ENCODE assay signal across 18 cellular contexts in genomic region chr10:68696018-68696417, GRCh38. TPM values are rescaled to one million over a fixed set of nuclear protein-coding genes. Genes with fewer than 3 reads are reported as not detected.
DNase-seq lines count a peak whose midpoint lies in the region; ATAC-seq, FAIRE-seq and TF ChIP-seq lines count a peak whose summit lies in the region.
"Had no signal": no experiment of that assay in that cellular context is flagged by ENCODE, and none has a peak within 500 bp of the region (broad histone marks: within the 10 kb centered on the region; RNA-seq: fewer than 3 reads in every experiment).

No MANE protein-coding gene starts in this region.

- in situ Hi-C loops in IMR-90 (cut with MboI; ENCODE audit: low sequenced_read_pairs): no loop called here

- H3K56ac ChIP-seq in IMR-90 (ENCODE audit: extremely low read depth, insufficient read depth, low read length): no peak overlapping the region

- DNase-seq in H54 (ENCODE audit: insufficient read length, low spot score) (no peak), IMR-90 (peak; percentile 3), endothelial cell of umbilical vein (ENCODE audit: low read depth, low spot score) (no peak), mucosa of descending colon (no peak), lower lobe of right lung (no peak), psoas muscle (no peak)
- no peak for DNase-seq in activated T-helper 2 cell treated with anti-CD3 and anti-CD28 coated beads, Interferon-gamma antibody, Interleukin-2, Interleukin-4, amounts not matched to agents 10 μg/mL and 5 μg/mL and 100 μg/mL, durations not matched to agents 14 hours and 24 hours and 36 hours (ENCODE audit: low spot score)
- DNase-seq: AML-193; CD4-positive, alpha-beta T cell; DMS153; DMS79 treated with DMSO at 0.1 percent for 48 hours; GF-D8; HCEC 1CT; HFFc6 had no signal

- H3K27me3 ChIP-seq in IMR-90 (ENCODE audit: control insufficient read depth, insufficient read depth, low read length): no peaks in the 10 kb centered on the region
- H3K27me3 ChIP-seq in endothelial cell of umbilical vein (ENCODE audit: control insufficient read depth in 2 of 2, insufficient read depth in 2 of 2, low read length in 2 of 2): no peaks in the 10 kb centered on the region
- no peaks in the 10 kb centered on the region for H3K27me3 ChIP-seq in lower lobe of right lung (ENCODE audit: low read depth)
- H3K27me3 ChIP-seq in psoas muscle (ENCODE audit: insufficient read depth in 3 of 3, low read length in 2 of 3): no peaks in the 10 kb centered on the region

- no peak overlapping the region for H3K18ac ChIP-seq in IMR-90 (ENCODE audit: low read depth, low read length)

- H3K4me3 ChIP-seq in IMR-90 (ENCODE audit: insufficient read depth, low read depth, low read length) (no peak overlapping the region), endothelial cell of umbilical vein (replicated peaks in 1 of 3; ENCODE audit: insufficient read depth in 1 of 3, low read depth in 1 of 3, low read length in 3 of 3) (no peak overlapping the region), mucosa of descending colon (no peak overlapping the region), lower lobe of right lung (no peak overlapping the region), psoas muscle (no peak overlapping the region)

- H3K9me1 ChIP-seq in IMR-90 (ENCODE audit: insufficient read depth, low read length) (peaks cover 2% of the 10 kb centered on the region; the same call in 1 of the 2 replicates), endothelial cell of umbilical vein (replicated peaks; ENCODE audit: control insufficient read depth, extremely low read depth, insufficient read depth, low read length) (no peaks in the 10 kb centered on the region)

- TF ChIP-seq RAD21 in IMR-90 (IDR thresholded peaks at IDR 0.05; ENCODE audit: low read length): no peak

- POLR2A ChIA-PET in IMR-90 (lab: Charles Lee; ENCODE audit: unreplicated experiment): no interaction called here
- POLR2A ChIA-PET in endothelial cell of umbilical vein (lab: Charles Lee): no interaction called here

- H2AK9ac ChIP-seq in IMR-90 (replicated peaks; ENCODE audit: low read depth, low read length, poor library complexity): no peak overlapping the region

- TF ChIP-seq POLR2A in H54 (IDR thresholded peaks at IDR 0.05; ENCODE audit: low read depth, low read length) (no peak), IMR-90 (IDR thresholded peaks at IDR 0.05; ENCODE audit: low read depth, low read length) (no peak), endothelial cell of umbilical vein (IDR thresholded peaks at IDR 0.05; ENCODE audit: low read depth, low read length) (no peak)

- peaks cover 5% of the 10 kb centered on the region for H3K36me3 Mint-ChIP-seq in activated T-helper 2 cell treated with anti-CD3 and anti-CD28 coated beads, Interferon-gamma antibody, Interleukin-2, Interleukin-4, amounts not matched to agents 10 μg/mL and 5 μg/mL and 100 μg/mL, durations not matched to agents 14 hours and 24 hours and 36 hours (ENCODE audit: low read depth)

- peaks cover 7% of the 10 kb centered on the region for H3K36me3 ChIP-seq in IMR-90 (ENCODE audit: control insufficient read depth, insufficient read depth, low read length)
- no peaks in the 10 kb centered on the region for H3K36me3 ChIP-seq in endothelial cell of umbilical vein (ENCODE audit: control insufficient read depth in 2 of 2, extremely low read depth in 1 of 2, insufficient read depth in 2 of 2, low read length in 2 of 2)
- no peaks in the 10 kb centered on the region for H3K36me3 ChIP-seq in mucosa of descending colon (ENCODE audit: low read depth)
- H3K36me3 ChIP-seq in lower lobe of right lung: peaks cover 2% of the 10 kb centered on the region
- peaks cover 0 to 7% of the 10 kb centered on the region in 2 donors for H3K36me3 ChIP-seq in psoas muscle (ENCODE audit: insufficient read depth in 1 of 2, low read depth in 1 of 2)

- WGBS in IMR-90 (ENCODE audit: extremely low coverage in 2 of 2, insufficient read length in 1 of 2), 2 experiments: no CpG with 5 or more reads among the region's 1 CpG
- WGBS in psoas muscle, 3 donors: 84 to 95% (median 91%) methylated on average over 1 of the region's 1 CpG

- H3K4me2 ChIP-seq in IMR-90 (ENCODE audit: low read depth, low read length) (no peak overlapping the region), endothelial cell of umbilical vein (ENCODE audit: insufficient read depth, low read length) (no peak overlapping the region)
- H3K4me2 ChIP-seq: KMS-11 had no signal

- H3K4me3 Mint-ChIP-seq in activated T-helper 2 cell treated with anti-CD3 and anti-CD28 coated beads, Interferon-gamma antibody, Interleukin-2, Interleukin-4, amounts not matched to agents 10 μg/mL and 5 μg/mL and 100 μg/mL, durations not matched to agents 14 hours and 24 hours and 36 hours (ENCODE audit: low read depth): no peak overlapping the region
- H3K4me3 Mint-ChIP-seq: CD4-positive, alpha-beta T cell; HFFc6 had no signal

- no peak overlapping the region for H3K4ac ChIP-seq in IMR-90 (ENCODE audit: low read depth, low read length)

- 0 out of 4 replicates have a peak, but pooled peaks cover 0 to 3% of the 10 kb centered on the region in 2 experiments for H3K79me1 ChIP-seq in IMR-90 (ENCODE audit: low read depth in 1 of 2, low read length in 2 of 2)

- H3K4me1 ChIP-seq in IMR-90 (ENCODE audit: control insufficient read depth, insufficient read depth, low read length): no peaks in the 10 kb centered on the region
- no peaks in the 10 kb centered on the region for H3K4me1 ChIP-seq in endothelial cell of umbilical vein (ENCODE audit: control insufficient read depth, extremely low read depth, insufficient read depth, low read length)
- H3K4me1 ChIP-seq in mucosa of descending colon (ENCODE audit: low read depth): no peaks in the 10 kb centered on the region
- H3K4me1 ChIP-seq in lower lobe of right lung: no peaks in the 10 kb centered on the region
- peaks cover 3% of the 10 kb centered on the region for H3K4me1 ChIP-seq in psoas muscle

- no peaks in the 10 kb centered on the region for H3K9me3 Mint-ChIP-seq in activated T-helper 2 cell treated with anti-CD3 and anti-CD28 coated beads, Interferon-gamma antibody, Interleukin-2, Interleukin-4, amounts not matched to agents 10 μg/mL and 5 μg/mL and 100 μg/mL, durations not matched to agents 14 hours and 24 hours and 36 hours
- H3K9me3 Mint-ChIP-seq: CD4-positive, alpha-beta T cell; HFFc6 had no signal

- H2BK20ac ChIP-seq in IMR-90 (ENCODE audit: low read depth, low read length): no peak overlapping the region

- no peak overlapping the region for H3K14ac ChIP-seq in IMR-90 (replicated peaks; ENCODE audit: low read depth, low read length)

- H3K27ac ChIP-seq in IMR-90 (ENCODE audit: insufficient read depth, low read length): no peak overlapping the region
- H3K27ac ChIP-seq in endothelial cell of umbilical vein (ENCODE audit: insufficient read depth, low read depth, low read length): no peak overlapping the region
- no peak overlapping the region for H3K27ac ChIP-seq in lower lobe of right lung
- no peak overlapping the region for H3K27ac ChIP-seq in psoas muscle
- H3K27ac ChIP-seq: C4-2B, HL-60, KMS-11 had no signal

- H4K8ac ChIP-seq in IMR-90 (ENCODE audit: low read depth in 2 of 2, low read length in 2 of 2): no peak overlapping the region

- H3K23ac ChIP-seq in IMR-90 (ENCODE audit: low read depth, low read length): no peak overlapping the region

- intact Hi-C loops in IMR-90 (cut with micrococcal nuclease): no loop called here
- intact Hi-C loops in endothelial cell of umbilical vein (cut with micrococcal nuclease): no loop called here
- intact Hi-C loops in activated T-helper 2 cell treated with anti-CD3 and anti-CD28 coated beads, Interferon-gamma antibody, Interleukin-2, Interleukin-4, amounts not matched to agents 10 μg/mL and 5 μg/mL and 100 μg/mL, durations not matched to agents 14 hours and 24 hours and 36 hours (cut with micrococcal nuclease): no loop called here
- intact Hi-C loops in mucosa of descending colon (cut with DNase I, micrococcal nuclease): no loop called here
- intact Hi-C loops in lower lobe of right lung (cut with DNase I): no loop called here
- intact Hi-C loops in psoas muscle (cut with DNase I): no loop called here

- no peak overlapping the region for H2AFZ ChIP-seq in IMR-90 (replicated peaks; ENCODE audit: low read length, poor library complexity)
- H2AFZ ChIP-seq in endothelial cell of umbilical vein (ENCODE audit: low read depth, low read length): no peak overlapping the region

- no peak overlapping the region for H2BK5ac ChIP-seq in IMR-90 (ENCODE audit: low read depth, low read length, poor library complexity, severe bottlenecking)

- FAIRE-seq in H54 (lab: Jason Lieb, UNC) (peak; percentile 36), endothelial cell of umbilical vein (lab: Jason Lieb, UNC) (peak; percentile 4)
- FAIRE-seq: A204.1 had no signal

- CTCF ChIA-PET in IMR-90 (lab: Yijun Ruan, JAX): interaction anchor here (1.1 kb wide), 1 partner anchor 15 kb away, joined by 3 read pairs; no protein-coding TSS in a partner anchor
- CTCF ChIA-PET in endothelial cell of umbilical vein (lab: Charles Lee): interaction anchor here (0.7 to 1.8 kb wide), 5 partner anchors 11 to 145 kb away, joined by 3 to 6 read pairs (median 5); no protein-coding TSS in a partner anchor

- H4K91ac ChIP-seq in IMR-90 (ENCODE audit: insufficient read depth, low read depth, low read length): no peak overlapping the region

- ATAC-seq in IMR-90 (ENCODE audit: low read depth): no peak
- no peak for ATAC-seq in mucosa of descending colon
- no peak for ATAC-seq in lower lobe of right lung
- ATAC-seq in psoas muscle: no peak

- TF ChIP-seq CTCF in IMR-90 (conservative IDR thresholded peaks at IDR 0.05; ENCODE audit: low read depth, low read length) (no peak), endothelial cell of umbilical vein (IDR thresholded peaks at IDR 0.05; ENCODE audit: extremely low read depth in 1 of 2, insufficient read depth in 1 of 2, low read depth in 1 of 2, low read length in 2 of 2) (no peak), mucosa of descending colon (IDR thresholded peaks at IDR 0.05) (no peak), lower lobe of right lung (IDR thresholded peaks at IDR 0.05) (no peak), psoas muscle (IDR thresholded peaks at IDR 0.05) (no peak)

- BruUV-seq in IMR-90 (replicated peaks; lab: Mats Ljungman, UMichigan): no TSS peak
- no TSS peak for BruUV-seq in endothelial cell of umbilical vein (replicated peaks; lab: Mats Ljungman, UMichigan)

- no peak overlapping the region for H3K27ac Mint-ChIP-seq in activated T-helper 2 cell treated with anti-CD3 and anti-CD28 coated beads, Interferon-gamma antibody, Interleukin-2, Interleukin-4, amounts not matched to agents 10 μg/mL and 5 μg/mL and 100 μg/mL, durations not matched to agents 14 hours and 24 hours and 36 hours
- H3K27ac Mint-ChIP-seq: CD4-positive, alpha-beta T cell; HFFc6 had no signal

- no peak overlapping the region for H2BK15ac ChIP-seq in IMR-90 (ENCODE audit: low read depth, low read length)

- no peak overlapping the region for H2AK5ac ChIP-seq in IMR-90 (ENCODE audit: low read depth, low read length)

- no peaks in the 10 kb centered on the region for H3K4me1 Mint-ChIP-seq in activated T-helper 2 cell treated with anti-CD3 and anti-CD28 coated beads, Interferon-gamma antibody, Interleukin-2, Interleukin-4, amounts not matched to agents 10 μg/mL and 5 μg/mL and 100 μg/mL, durations not matched to agents 14 hours and 24 hours and 36 hours (ENCODE audit: low read depth)

- H2BK120ac ChIP-seq in IMR-90 (ENCODE audit: low read depth, low read length): no peak overlapping the region

- H4K20me1 ChIP-seq in IMR-90 (ENCODE audit: insufficient read depth, low read length) (no peaks in the 10 kb centered on the region), endothelial cell of umbilical vein (replicated peaks; ENCODE audit: control insufficient read depth, extremely low read depth, insufficient read depth, low read length) (no peaks in the 10 kb centered on the region)

- H3K9me3 ChIP-seq in IMR-90 (ENCODE audit: control insufficient read depth, insufficient read depth, low read length) (no peaks in the 10 kb centered on the region), endothelial cell of umbilical vein (replicated peaks; ENCODE audit: control insufficient read depth, insufficient read depth, low read length) (no peaks in the 10 kb centered on the region), mucosa of descending colon (no peaks in the 10 kb centered on the region), lower lobe of right lung (no peaks in the 10 kb centered on the region), psoas muscle (no peaks in the 10 kb centered on the region)

- dilution Hi-C loops in IMR-90 (cut with HindIII; ENCODE audit: low sequenced_read_pairs, unreplicated experiment): no loop called here
- dilution Hi-C loops in endothelial cell of umbilical vein (cut with MboI; ENCODE audit: extremely low pct_ligation_motif_present, low sequenced_read_pairs): no loop called here

- H3K79me2 ChIP-seq in endothelial cell of umbilical vein (ENCODE audit: control insufficient read depth, insufficient read depth, low read length): no peaks in the 10 kb centered on the region

- peaks cover 4% of the 10 kb centered on the region for H3K27me3 Mint-ChIP-seq in activated T-helper 2 cell treated with anti-CD3 and anti-CD28 coated beads, Interferon-gamma antibody, Interleukin-2, Interleukin-4, amounts not matched to agents 10 μg/mL and 5 μg/mL and 100 μg/mL, durations not matched to agents 14 hours and 24 hours and 36 hours (ENCODE audit: low read depth)
- H3K27me3 Mint-ChIP-seq: CD4-positive, alpha-beta T cell had no signal

- H4K5ac ChIP-seq in IMR-90 (ENCODE audit: low read depth, low read length): no peak overlapping the region

- H3K9ac ChIP-seq in IMR-90 (ENCODE audit: low read depth, low read length): no peak overlapping the region
- no peak overlapping the region for H3K9ac ChIP-seq in endothelial cell of umbilical vein (replicated peaks; ENCODE audit: extremely low read depth, insufficient read depth, low read length)
- H3K9ac ChIP-seq: KMS-11 had no signal

RNA-seq across cellular contexts. Expression of gene CCAR1, which starts 25.0 kb away (rescaled TPM):
- total RNA-seq in IMR-90 (2012; rRNA removed): 46.1 and 60.8 TPM in 2 replicates
- 35.1 and 38.6 TPM in 2 replicates for polyA plus RNA-seq in IMR-90 (2012; rRNA removed)
- polyA plus RNA-seq in IMR-90 (2012; cell fraction: cytosol; rRNA removed): 11.8 and 12.2 TPM in 2 replicates
- 28.2 and 114 TPM in 2 replicates for polyA plus RNA-seq in IMR-90 (2012; cell fraction: nucleus; rRNA removed; ENCODE audit: low replicate concordance)
- total RNA-seq in endothelial cell of umbilical vein: 83.3 and 92.9 TPM in 2 replicates
- 59.8 and 87.0 TPM in 2 replicates for polyA plus RNA-seq in endothelial cell of umbilical vein
- 35.2 and 36.0 TPM in 2 replicates for polyA plus RNA-seq in endothelial cell of umbilical vein (2011; cell fraction: cytosol; rRNA removed)
- 156 and 191 TPM in 2 replicates for polyA plus RNA-seq in endothelial cell of umbilical vein (2011; cell fraction: nucleus; rRNA removed)
- polyA plus RNA-seq in endothelial cell of umbilical vein (2012): 58.1 and 67.2 TPM in 2 replicates
- polyA minus RNA-seq in endothelial cell of umbilical vein: 166 and 167 TPM in 2 replicates
- polyA minus RNA-seq in endothelial cell of umbilical vein (2011; cell fraction: cytosol; rRNA and poly(A)+ RNA removed): 28.5 TPM
- 121 and 147 TPM in 2 replicates for polyA minus RNA-seq in endothelial cell of umbilical vein (2011; cell fraction: nucleus; rRNA and poly(A)+ RNA removed)
- total RNA-seq in activated T-helper 2 cell treated with anti-CD3 and anti-CD28 coated beads, Interferon-gamma antibody, Interleukin-2, Interleukin-4, amounts not matched to agents 10 μg/mL and 5 μg/mL and 100 μg/mL, durations not matched to agents 14 hours and 24 hours and 36 hours: 94.6 and 108 TPM in 2 replicates
- total RNA-seq in mucosa of descending colon: 10 to 100 TPM; 45.6 to 58.2 (median 49.1) TPM
- 52.9 TPM for total RNA-seq in lower lobe of right lung
- 10 to 100 TPM; 24.1 to 52.8 (median 34.0) TPM for total RNA-seq in psoas muscle
- 10 to 100 TPM; 22.1 to 44.6 (median 26.7) TPM for polyA plus RNA-seq in psoas muscle
